Comparison of ENCODE assay signal across 8 cellular contexts in the genomic region with DNA sequence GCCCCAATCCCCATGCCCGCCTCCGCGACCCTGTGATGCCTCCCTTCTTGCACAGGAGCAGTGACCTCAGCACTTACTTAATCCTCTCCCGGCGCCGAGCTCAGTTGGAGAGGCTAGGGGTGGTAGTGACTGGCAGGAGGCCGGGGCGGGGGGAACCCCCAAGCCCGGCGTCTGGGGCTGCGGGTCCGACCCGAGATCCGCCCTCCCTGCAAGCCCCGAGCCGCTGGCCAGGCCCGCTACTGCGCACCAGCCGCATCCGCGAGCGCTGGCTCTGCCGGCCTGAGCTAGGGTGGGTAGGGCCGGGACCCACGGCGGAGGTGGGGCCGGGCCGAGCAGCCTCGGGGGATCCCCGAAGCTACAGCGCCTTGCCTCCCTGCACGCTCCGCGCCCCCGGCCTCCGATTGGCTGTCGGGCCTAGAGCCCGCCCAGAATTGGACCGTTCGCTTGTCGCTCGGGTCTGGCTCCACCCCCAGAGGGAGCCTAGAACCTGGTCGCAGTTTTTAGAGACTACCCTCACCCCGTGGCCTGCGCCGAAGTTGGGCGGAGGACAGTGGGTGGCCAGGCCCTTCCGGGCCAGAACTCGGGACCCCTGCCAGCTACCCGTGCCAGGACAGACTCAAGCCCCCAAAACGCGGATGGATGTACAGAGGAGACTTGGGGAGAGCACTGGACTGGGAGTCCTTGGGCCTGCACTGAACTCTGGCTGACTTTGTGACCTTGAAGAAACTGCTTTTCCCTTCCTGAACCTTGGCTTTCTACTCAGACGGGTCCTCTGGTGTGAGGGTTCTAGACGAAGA. TPM values are rescaled to one million over a fixed set of nuclear protein-coding genes. Genes with fewer than 3 reads are reported as not detected.
A peak's percentile ranks its signal among the peaks of the same experiment; 100 is the strongest.
DNase-seq lines count a peak whose midpoint lies in the region; ATAC-seq and TF ChIP-seq lines count a peak whose summit lies in the region.

TSS of gene C3orf18 (minus strand) at position 362 of the 797 bp plus-strand sequence. CDS start 2,048 bp downstream, outside the sequence.

- intact Hi-C loops in activated B cell treated with CpG ODN at 0.5 μM for 24 hours (cut with micrococcal nuclease), result loop anchor here (1.0 to 5.0 kb wide), 5 partner anchors 209 to 1119 kb away; partner anchors contain the start of genes HYAL3, MANF, NAA80 and TEX264

- peaks cover 10% of the 10 kb centered on the region for H3K36me3 Mint-ChIP-seq in activated B cell treated with CpG ODN at 0.5 μM for 24 hours (ENCODE audit: low read depth)

- ATAC-seq in GM18499 (IDR thresholded peaks at IDR 0.05; ENCODE audit: insufficient read depth, unreplicated experiment) (peak; percentile 62), HG02885 (IDR thresholded peaks at IDR 0.05; ENCODE audit: poor library complexity, unreplicated experiment) (peak; percentile 81), activated B cell treated with CpG ODN at 0.5 μM for 24 hours (ENCODE audit: low read depth) (peak; percentile 77)

- peak; percentile 2 for DNase-seq in NCI-H2029 treated with DMSO at 0.1 percent for 48 hours (lab: John Stamatoyannopoulos, UW)
- peak; percentile 92 for DNase-seq in activated B cell treated with CpG ODN at 0.5 μM for 24 hours
- DNase-seq in caudate nucleus (lab: John Stamatoyannopoulos, UW), result peak; percentile 46 to 94 (median 84)
- peak; percentile 91 for DNase-seq in inferior parietal cortex (ENCODE audit: extremely low spot score)
- DNase-seq in smooth muscle cell of the brain vasculature (ENCODE audit: low read depth, low spot score), result peak; percentile 61
- no peak for DNase-seq in NCI-H446 (lab: John Stamatoyannopoulos, UW)

- peak within 1 kb of the TSS; percentile 93 for H3K27ac Mint-ChIP-seq in activated B cell treated with CpG ODN at 0.5 μM for 24 hours

- TF ChIP-seq CTCF in activated B cell treated with CpG ODN at 0.5 μM for 24 hours (IDR thresholded peaks at IDR 0.05), result no peak

- POLR2A ChIA-PET in activated B cell treated with CpG ODN at 0.5 μM for 24 hours (lab: Charles Lee), result interaction anchor here (0.7 to 6.9 kb wide), 16 partner anchors 22 to 1711 kb away, joined by 3 to 125 read pairs (median 5); partner anchors contain the start of genes CISH, CYB561D2, DCAF1 and HYAL3

- H3K9me3 Mint-ChIP-seq in activated B cell treated with CpG ODN at 0.5 μM for 24 hours, result no peaks in the 10 kb centered on the region

- H3K27ac ChIP-seq in caudate nucleus (ENCODE audit: low read depth, low read length), result peak within 1 kb of the TSS; percentile 48

- peaks cover 34% of the 10 kb centered on the region for H3K4me1 Mint-ChIP-seq in activated B cell treated with CpG ODN at 0.5 μM for 24 hours

- H3K27me3 Mint-ChIP-seq in activated B cell treated with CpG ODN at 0.5 μM for 24 hours, result no peaks in the 10 kb centered on the region

- peak within 1 kb of the TSS; percentile 97 for H3K4me3 Mint-ChIP-seq in activated B cell treated with CpG ODN at 0.5 μM for 24 hours

- CTCF ChIA-PET in activated B cell treated with CpG ODN at 0.5 μM for 24 hours (lab: Charles Lee), result interaction anchor here (0.6 to 9.9 kb wide), 5 partner anchors 14 to 45 kb away, joined by 3 to 245 read pairs (median 4); partner anchors contain the start of genes CISH and MAPKAPK3

RNA-seq across cellular contexts. Expression of gene C3orf18, which starts in this region (rescaled TPM):
- total RNA-seq in activated B cell treated with CpG ODN at 0.5 μM for 24 hours, result 4.5 and 5.9 TPM in 2 replicates

Comparison
In these comparisons a context has a peak if more than half of its experiments do, and no peak if none do; other contexts are left out.
1. DNase-seq: peak in NCI-H2029 treated with DMSO at 0.1 percent for 48 hours (single experiment), activated B cell treated with CpG ODN at 0.5 μM for 24 hours (single experiment), caudate nucleus (61 of 61), inferior parietal cortex (single experiment) and smooth muscle cell of the brain vasculature (single experiment); none in NCI-H446 (0 of 2).
2. Peak in every context shown above with its lines, with median percentiles within 50 percentile points of each other: ATAC-seq.